Comparison of ENCODE assay signal across 34 cellular contexts in genomic region chr10:474946-475345, GRCh38.
"Had no signal": no experiment of that assay in that cellular context is flagged by ENCODE, and none has a peak within 500 bp of the region (broad histone marks: within the 10 kb centered on the region; RNA-seq: fewer than 3 reads in every experiment).

No MANE protein-coding gene starts in this region.

- H3K4me3 ChIP-seq: adrenal gland, body of pancreas, breast epithelium, PC-9 had no signal

- H3K36me3 ChIP-seq: breast epithelium, WERI-Rb-1 had no signal

- H3K27me3 ChIP-seq: adrenal gland, body of pancreas, breast epithelium had no signal

- H3K27me3 Mint-ChIP-seq: activated CD4-positive, alpha-beta memory T cell treated with anti-CD3 and anti-CD28 coated beads for 36 hours; activated CD4-positive, alpha-beta T cell treated with anti-CD3 and anti-CD28 coated beads for 36 hours; activated T-helper 17 cell treated with anti-CD3 and anti-CD28 coated beads, Interleukin-2, amount 50 U/mL, for 72 hours had no signal

- FAIRE-seq: astrocyte, RCC 7860 had no signal

- H3K4me3 Mint-ChIP-seq: activated CD4-positive, alpha-beta memory T cell treated with anti-CD3 and anti-CD28 coated beads for 36 hours; activated CD4-positive, alpha-beta T cell treated with anti-CD3 and anti-CD28 coated beads for 36 hours; activated CD4-positive, alpha-beta T cell treated with anti-CD3 and anti-CD28 coated beads, Interleukin-2, amount 10 ng/mL, durations not matched to agents 7 days and 5 days; activated CD8-positive, alpha-beta memory T cell treated with anti-CD3 and anti-CD28 coated beads, Interleukin-2, amount 10 ng/mL, durations not matched to agents 7 days and 5 days; activated T-cell treated with anti-CD3 and anti-CD28 coated beads, Interleukin-2, amount 50 U/mL, for 72 hours; activated T-helper 17 cell treated with anti-CD3 and anti-CD28 coated beads, Interleukin-2, amount 50 U/mL, for 72 hours had no signal

- H3K27ac Mint-ChIP-seq: activated CD4-positive, alpha-beta memory T cell treated with anti-CD3 and anti-CD28 coated beads for 36 hours; activated CD4-positive, alpha-beta T cell treated with anti-CD3 and anti-CD28 coated beads for 36 hours; activated CD4-positive, alpha-beta T cell treated with anti-CD3 and anti-CD28 coated beads, Interleukin-2, amount 10 ng/mL, durations not matched to agents 7 days and 5 days; activated CD8-positive, alpha-beta memory T cell treated with anti-CD3 and anti-CD28 coated beads, Interleukin-2, amount 10 ng/mL, durations not matched to agents 7 days and 5 days; activated naive CD4-positive, alpha-beta T cell treated with anti-CD3 and anti-CD28 coated beads, Interleukin-2, amount 50 U/mL, for 72 hours; activated T-helper 17 cell treated with anti-CD3 and anti-CD28 coated beads, Interleukin-2, amount 50 U/mL, for 72 hours had no signal

- ATAC-seq: activated CD4-positive, alpha-beta T cell treated with anti-CD3 and anti-CD28 coated beads for 36 hours; activated CD8-positive, alpha-beta memory T cell treated with anti-CD3 and anti-CD28 coated beads, Interleukin-2, amount 10 ng/mL, durations not matched to agents 7 days and 5 days; activated naive CD4-positive, alpha-beta T cell treated with anti-CD3 and anti-CD28 coated beads, Interleukin-2, amount 50 U/mL, for 72 hours; activated T-cell treated with anti-CD3 and anti-CD28 coated beads, Interleukin-2, amount 50 U/mL, for 72 hours; activated T-helper 17 cell treated with anti-CD3 and anti-CD28 coated beads, Interleukin-2, amount 50 U/mL, for 72 hours; body of pancreas had no signal

- DNase-seq: activated CD4-positive, alpha-beta memory T cell treated with anti-CD3 and anti-CD28 coated beads for 36 hours; activated CD4-positive, alpha-beta T cell treated with anti-CD3 and anti-CD28 coated beads for 36 hours; activated CD4-positive, alpha-beta T cell treated with anti-CD3 and anti-CD28 coated beads, Interleukin-2, amount 10 ng/mL, durations not matched to agents 7 days and 5 days; activated CD4-positive, CD25-positive, alpha-beta regulatory T cell; activated CD8-positive, alpha-beta memory T cell treated with anti-CD3 and anti-CD28 coated beads, Interleukin-2, amount 10 ng/mL, durations not matched to agents 7 days and 5 days; activated effector memory CD4-positive, alpha-beta T cell treated with anti-CD3 and anti-CD28 coated beads, Interleukin-2, amount 50 U/mL, for 16 hours; activated naive CD4-positive, alpha-beta T cell; activated T-cell treated with anti-CD3 and anti-CD28 coated beads, Interleukin-2, amount 50 U/mL, for 1 hour; activated T-cell treated with anti-CD3 and anti-CD28 coated beads, Interleukin-2, amount 50 U/mL, for 72 hours; body of pancreas; central memory CD4-positive, alpha-beta T cell; Kasumi-1; KG1; MM.1S; MV-4-11; NCI-H1092; NCI-H1436 treated with DMSO at 0.1 percent for 48 hours; NCI-H1694 treated with DMSO at 0.1 percent for 48 hours; NCI-H2029; NCI-H2107; NCI-H2171; NCI-H510A; NCI-H526; NCI-H748 treated with DMSO at 0.1 percent for 48 hours; PC-9; Right ventricle myocardium superior; T1000; WERI-Rb-1 had no signal
